Comparison of ENCODE assay signal across 2 cellular contexts in the genomic region with DNA sequence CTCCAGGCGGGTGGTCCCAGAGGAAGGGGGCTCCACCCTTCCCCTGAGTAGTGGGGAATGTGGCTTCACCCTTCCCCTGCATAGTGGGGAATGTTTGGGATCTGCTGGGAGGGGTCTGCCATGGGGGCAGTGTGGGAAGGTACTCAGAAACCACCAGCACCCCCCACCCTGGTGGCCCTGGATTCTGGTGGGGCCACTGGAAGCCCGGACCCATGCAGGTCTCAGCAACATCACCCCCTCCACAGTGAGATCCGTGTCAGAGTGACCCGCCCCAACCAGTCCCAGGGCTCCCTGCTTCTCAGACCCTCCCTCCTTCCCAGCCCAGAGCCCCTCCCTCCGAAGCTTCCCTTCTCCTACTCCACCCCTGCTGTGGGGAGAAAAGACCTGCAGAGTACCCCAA.
TF ChIP-seq lines count a peak whose summit lies in the region.

No MANE protein-coding gene starts in this region.

TF ChIP-seq in GM12878, 131 proteins besides CTCF, POLR2A, EP300 and RAD21 (continued from another document):
- TF ChIP-seq POLR2AphosphoS5 (IDR thresholded peaks at IDR 0.05; ENCODE audit: low read length): no peak
- TF ChIP-seq MTA3 (IDR thresholded peaks at IDR 0.05; ENCODE audit: borderline replicate concordance, low read length): no peak
- TF ChIP-seq POLR2AphosphoS2 (IDR thresholded peaks at IDR 0.05; ENCODE audit: low read depth, low read length): no peak
- no peak for TF ChIP-seq SIX5 (IDR thresholded peaks at IDR 0.05; ENCODE audit: low read depth, low read length, severe bottlenecking)
- no peak for TF ChIP-seq ZNF24 (IDR thresholded peaks at IDR 0.05)
- no peak for TF ChIP-seq WRNIP1 (IDR thresholded peaks at IDR 0.05; ENCODE audit: borderline replicate concordance, low read depth, low read length)

TF ChIP-seq in HEK293T, 16 proteins besides CTCF, POLR2A, EP300 and RAD21 (continued from another document):
- no peak for TF ChIP-seq SP1 (IDR thresholded peaks at IDR 0.05)
- no peak for TF ChIP-seq FOXA1 (IDR thresholded peaks at IDR 0.05)
- TF ChIP-seq ZNF384 (IDR thresholded peaks at IDR 0.05): no peak
- TF ChIP-seq ELF4 (IDR thresholded peaks at IDR 0.05): no peak
- no peak for TF ChIP-seq HDGF (IDR thresholded peaks at IDR 0.05; ENCODE audit: borderline replicate concordance)
- no peak for TF ChIP-seq SUZ12 (IDR thresholded peaks at IDR 0.05)
- no peak for TF ChIP-seq NFRKB (IDR thresholded peaks at IDR 0.05)
- TF ChIP-seq FOXM1 (IDR thresholded peaks at IDR 0.05; ENCODE audit: borderline replicate concordance): no peak
- no peak for TF ChIP-seq CTBP1 (IDR thresholded peaks at IDR 0.05; ENCODE audit: borderline replicate concordance)
- TF ChIP-seq ARNT (IDR thresholded peaks at IDR 0.05): no peak
- no peak for TF ChIP-seq L3MBTL2 (conservative IDR thresholded peaks at IDR 0.05)
- no peak for TF ChIP-seq FOXK2 (IDR thresholded peaks at IDR 0.05)
- TF ChIP-seq PKNOX1 (IDR thresholded peaks at IDR 0.05): no peak
- TF ChIP-seq TARDBP (IDR thresholded peaks at IDR 0.05): no peak
- TF ChIP-seq LEF1 (IDR thresholded peaks at IDR 0.05; ENCODE audit: borderline replicate concordance): no peak
